8 cellular contexts compared by ENCODE assay signal in the genomic region with DNA sequence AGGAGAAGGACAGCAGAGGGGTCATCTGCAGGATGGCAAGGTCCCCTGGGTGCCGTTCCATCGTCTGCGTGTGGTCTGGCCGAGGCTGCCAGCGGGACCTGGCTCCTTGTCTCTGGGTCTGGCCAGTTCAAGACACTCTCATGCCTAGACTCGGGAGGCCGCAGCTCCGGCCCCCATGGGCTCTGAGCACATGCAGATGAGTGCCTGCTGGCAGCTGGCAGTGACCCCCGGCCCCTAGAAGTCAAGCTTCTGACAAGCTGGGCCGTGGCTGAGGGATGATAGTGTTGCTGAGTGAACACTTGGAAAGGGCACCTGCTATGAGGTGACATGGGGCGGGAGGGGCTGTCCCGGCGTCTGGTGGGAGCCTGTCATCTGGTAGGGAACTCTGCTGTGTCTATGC.
"Had no signal": no experiment of that assay in that cellular context is flagged by ENCODE, and none has a peak within 500 bp of the region (broad histone marks: within the 10 kb centered on the region; RNA-seq: fewer than 3 reads in every experiment).

No MANE protein-coding gene starts in this region.

- H3K27ac ChIP-seq: HL-60, KMS-11 had no signal

- H3K9me3 ChIP-seq: HAP-1 had no signal

- H3K4me2 ChIP-seq: GM23338, KMS-11 had no signal

- H3K36me3 Mint-ChIP-seq: IgD-negative memory B cell had no signal

- H3K36me3 ChIP-seq: HAP-1 had no signal

- H3K4me3 ChIP-seq: GM23338, HAP-1 had no signal

- H3K4me1 Mint-ChIP-seq: IgD-negative memory B cell had no signal

- H3K4me3 Mint-ChIP-seq: GM23338, HFFc6, IgD-negative memory B cell had no signal

- DNase-seq: H7, HFFc6, KBM-7 had no signal

- H3K4me1 ChIP-seq: HAP-1 had no signal

- H3K9ac ChIP-seq: KMS-11 had no signal

- H3K27me3 Mint-ChIP-seq: IgD-negative memory B cell had no signal

- H3K9me3 Mint-ChIP-seq: GM23338 had no signal

- H3K27ac Mint-ChIP-seq: GM23338, HFFc6, IgD-negative memory B cell had no signal
